8 cellular contexts compared by ENCODE assay signal in genomic region chr16:68237243-68238028, GRCh38. TPM values are rescaled to one million over a fixed set of nuclear protein-coding genes. Genes with fewer than 3 reads are reported as not detected.
DNase-seq lines count a peak whose midpoint lies in the region; ATAC-seq and TF ChIP-seq lines count a peak whose summit lies in the region.

No MANE protein-coding gene starts in this region.

- H3K27me3 ChIP-seq in trophoblast cell (ENCODE audit: insufficient read depth, low read length) (no peaks in the 10 kb centered on the region), tibial nerve (no peaks in the 10 kb centered on the region)

- ATAC-seq in HG02623 (IDR thresholded peaks at IDR 0.05; ENCODE audit: unreplicated experiment), result peak; percentile 77

- H4K91ac ChIP-seq in trophoblast cell (ENCODE audit: low read depth, low read length), result peak overlapping the region; percentile 98

- peak overlapping the region; percentile 60 for H4K12ac ChIP-seq in trophoblast cell (ENCODE audit: low read depth, low read length)

- peak overlapping the region; percentile 94 for H3K4ac ChIP-seq in trophoblast cell (ENCODE audit: low read depth, low read length)

- peak overlapping the region; percentile 80 for H3K4me3 ChIP-seq in trophoblast cell (ENCODE audit: low read depth, low read length)
- peak overlapping the region; percentile 55 to 75 (median 61) for H3K4me3 ChIP-seq in tibial nerve

- H3K27ac ChIP-seq in trophoblast cell (ENCODE audit: low read depth, low read length), result peak overlapping the region; percentile 91
- H3K27ac ChIP-seq in tibial nerve, result peak overlapping the region; percentile 85 to 96 (median 88)

- peak in 2 of 5 experiments; percentile 25 to 33 for TF ChIP-seq CTCF in tibial nerve (IDR thresholded peaks at IDR 0.05)

- peaks cover 29% of the 10 kb centered on the region for H3K79me1 ChIP-seq in trophoblast cell (ENCODE audit: low read length)

- peak overlapping the region; percentile 98 for H3K4me2 ChIP-seq in trophoblast cell (ENCODE audit: low read length)

- TF ChIP-seq POLR2A in GM10847 (IDR thresholded peaks at IDR 0.05; ENCODE audit: extremely low read depth, insufficient read length) (peak; percentile 25), tibial nerve (IDR thresholded peaks at IDR 0.05) (peak; percentile 85 to 89)

- peak overlapping the region; percentile 35 for H3K9ac ChIP-seq in trophoblast cell (ENCODE audit: low read length)

- intact Hi-C loops in cardiac septum (cut with DNase I), result loop anchor here (2.0 to 10.0 kb wide), 2 partner anchors 23 to 353 kb away; partner anchors contain the start of gene NRN1L

- DNase-seq in NCI-H1417 (lab: John Stamatoyannopoulos, UW) (peak; percentile 93 to 98 (median 94)), T follicular helper cell (ENCODE audit: low read depth) (peak; percentile 83), amniotic epithelial cell (ENCODE audit: low read depth) (peak; percentile 95), cardiac septum (ENCODE audit: low spot score) (peak; percentile 98), trophoblast cell (peak; percentile 96 to 99), tibial nerve (ENCODE audit: low spot score in 2 of 2) (peak; percentile 97 to 98)

- H3K14ac ChIP-seq in trophoblast cell (ENCODE audit: low read length), result peak overlapping the region; percentile 98

- peak overlapping the region; percentile 93 for H2BK5ac ChIP-seq in trophoblast cell (ENCODE audit: low read depth, low read length, poor library complexity)

- H3K36me3 ChIP-seq in trophoblast cell (ENCODE audit: control insufficient read depth in 1 of 2, insufficient read depth in 2 of 2, low read length in 2 of 2) (peaks cover 3 to 5% of the 10 kb centered on the region in 2 experiments), tibial nerve (no peaks in the 10 kb centered on the region)

- H4K8ac ChIP-seq in trophoblast cell (ENCODE audit: low read depth, low read length), result peak overlapping the region; percentile 98

- no CpG with 5 or more reads among the region's 72 CpGs for WGBS in trophoblast cell (ENCODE audit: extremely low coverage, insufficient coverage, insufficient read length)
- 0% methylated on average over 56 to 63 of the region's 72 CpGs for WGBS in tibial nerve, 2 donors

- H3K9me3 ChIP-seq in trophoblast cell (ENCODE audit: insufficient read depth, low read depth, low read length) (no peaks in the 10 kb centered on the region), tibial nerve (no peaks in the 10 kb centered on the region)

- peak; percentile 97 to 99 for TF ChIP-seq EP300 in tibial nerve (IDR thresholded peaks at IDR 0.05)

- no peak overlapping the region for H3K23ac ChIP-seq in trophoblast cell (ENCODE audit: low read length)

- peak overlapping the region; percentile 94 for H2AK5ac ChIP-seq in trophoblast cell (ENCODE audit: low read length)

- peak overlapping the region; percentile 0 for H2BK12ac ChIP-seq in trophoblast cell (ENCODE audit: low read length)

- peak overlapping the region; percentile 99 for H3K18ac ChIP-seq in trophoblast cell (ENCODE audit: low read length)

- H2BK120ac ChIP-seq in trophoblast cell (ENCODE audit: insufficient read depth, low read length, poor library complexity), result peak overlapping the region; percentile 66

- H3K79me2 ChIP-seq in trophoblast cell (ENCODE audit: control insufficient read depth, insufficient read depth, low read length, poor library complexity), result peaks cover 20% of the 10 kb centered on the region

- H3K4me1 ChIP-seq in trophoblast cell (ENCODE audit: control insufficient read depth in 1 of 2, insufficient read depth in 2 of 2, low read length in 2 of 2), result peaks cover 31 to 34% of the 10 kb centered on the region in 2 experiments
- peaks cover 0 to 48% (median 10%) of the 10 kb centered on the region in 4 donors for H3K4me1 ChIP-seq in tibial nerve

- peak overlapping the region; percentile 89 for H2AFZ ChIP-seq in trophoblast cell (ENCODE audit: insufficient read depth, low read length, poor library complexity)

RNA-seq across cellular contexts. Expression of gene ESRP2, which starts 1.5 kb away (rescaled TPM):
- total RNA-seq in cardiac septum, result not detected
- polyA plus RNA-seq in trophoblast cell (2013), result 30.4 and 31.7 TPM in 2 replicates
- 1 to 10 TPM in 2 of 4 donors, under 1 TPM in 2; 0.42 to 2.4 (median 1.2) TPM for total RNA-seq in tibial nerve

RNA-seq across cellular contexts. Expression of gene PLA2G15, which starts 7.7 kb away (rescaled TPM):
- 46.7 TPM for total RNA-seq in cardiac septum
- 22.1 and 24.6 TPM in 2 replicates for polyA plus RNA-seq in trophoblast cell (2013)
- total RNA-seq in tibial nerve, result 10 to 100 TPM; 26.0 to 51.3 (median 30.2) TPM

RNA-seq across cellular contexts. Expression of gene SLC7A6, which starts 26.9 kb away (rescaled TPM):
- total RNA-seq in cardiac septum (42.4 TPM), tibial nerve (100 to 1,000 TPM; 129 to 202 (median 181) TPM)
- 65.1 and 75.5 TPM in 2 replicates for polyA plus RNA-seq in trophoblast cell (2013)

Comparison
In these comparisons a context has a peak if more than half of its experiments do, and no peak if none do; other contexts are left out.
1. Peak in every context shown above with its lines: DNase-seq, ATAC-seq, H3K4me3 ChIP-seq and H3K27ac ChIP-seq.